8 cellular contexts compared by ENCODE assay signal in the genomic region with DNA sequence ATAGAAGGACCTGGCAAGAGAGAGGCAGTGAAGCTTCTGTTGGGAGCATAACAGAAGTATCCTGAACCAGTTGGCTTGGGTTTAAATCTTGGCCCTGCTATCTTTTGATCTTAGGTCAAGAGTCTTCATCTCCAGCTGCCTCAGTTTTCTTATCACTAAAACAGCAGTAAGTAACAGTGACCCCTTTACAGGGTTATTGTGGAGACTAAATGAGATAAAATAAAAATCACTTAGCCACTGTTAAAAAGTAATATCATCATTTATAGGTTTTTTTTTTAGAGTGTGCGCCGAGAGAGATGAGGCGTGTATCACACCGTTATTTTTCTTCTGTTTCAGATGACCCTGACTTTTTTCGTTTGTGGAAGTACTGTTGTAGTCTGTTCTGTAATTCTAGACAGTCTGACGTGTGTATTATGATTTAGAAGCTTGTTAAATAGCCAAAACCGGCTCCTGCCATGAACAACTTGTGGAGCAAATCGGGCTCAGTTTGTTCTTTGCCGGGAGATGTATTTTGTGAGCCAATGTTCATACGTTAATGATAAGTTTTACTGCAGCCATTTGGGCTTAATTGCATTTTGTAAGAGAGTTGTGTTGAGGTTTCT. TPM values are rescaled to one million over a fixed set of nuclear protein-coding genes. Genes with fewer than 3 reads are reported as not detected.
DNase-seq lines count a peak whose midpoint lies in the region; ATAC-seq and TF ChIP-seq lines count a peak whose summit lies in the region.

No MANE protein-coding gene starts in this region.

- H3K9me3 Mint-ChIP-seq in natural killer cell, result no peaks in the 10 kb centered on the region

- peak overlapping the region; percentile 99 to 100 for H3K27ac Mint-ChIP-seq in natural killer cell

- H3F3A ChIP-seq in Loucy (ENCODE audit: low read depth), result peaks cover 4% of the 10 kb centered on the region; the same call in 1 of the 2 replicates

- no peak overlapping the region for H3K27ac ChIP-seq in ectodermal cell (ENCODE audit: insufficient read depth, low read depth, low read length, poor library complexity, severe bottlenecking)

- DNase-seq in BE2C (no peak), natural killer cell (no peak), NCI-H187 treated with DMSO at 0.1 percent for 48 hours (lab: John Stamatoyannopoulos, UW) (no peak), DMS79 treated with DMSO at 0.1 percent for 48 hours (lab: John Stamatoyannopoulos, UW) (no peak)
- DNase-seq in effector CD8-positive, alpha-beta T cell (lab: John Stamatoyannopoulos, UW), result no peak

- H3K9ac ChIP-seq in Loucy (ENCODE audit: low read depth, low read length, poor library complexity, severe bottlenecking), result peak overlapping the region; percentile 97

- H3K4me3 ChIP-seq in BE2C (ENCODE audit: low read depth, low read length) (peak overlapping the region; percentile 82), Loucy (ENCODE audit: low read length, poor library complexity, severe bottlenecking) (peak overlapping the region; percentile 100), ectodermal cell (ENCODE audit: insufficient read depth, low read depth, low read length) (peak overlapping the region; percentile 74)

- ATAC-seq in natural killer cell (no peak), HG03135 (IDR thresholded peaks at IDR 0.05; ENCODE audit: unreplicated experiment) (no peak)

- no peaks in the 10 kb centered on the region for H3K36me3 Mint-ChIP-seq in natural killer cell

- H3K27me3 Mint-ChIP-seq in natural killer cell (ENCODE audit: low read depth in 2 of 2), result no peaks in the 10 kb centered on the region

- H3K4me1 Mint-ChIP-seq in natural killer cell, result peaks cover 38 to 44% of the 10 kb centered on the region in 2 donors

- peak overlapping the region; percentile 98 for H3K4me3 Mint-ChIP-seq in natural killer cell

- peaks cover 58% of the 10 kb centered on the region for H3K79me2 ChIP-seq in Loucy (ENCODE audit: insufficient read depth, low read length)

- no peaks in the 10 kb centered on the region for H3K4me1 ChIP-seq in BE2C
- H3K4me1 ChIP-seq in Loucy (ENCODE audit: insufficient read depth, low read length, poor library complexity, severe bottlenecking), result peaks cover 26% of the 10 kb centered on the region
- peaks cover 11% of the 10 kb centered on the region for H3K4me1 ChIP-seq in ectodermal cell (ENCODE audit: control insufficient read depth, insufficient read depth, low read length)

- H3K9me3 ChIP-seq in BE2C (no peaks in the 10 kb centered on the region), Loucy (ENCODE audit: insufficient read depth, low read depth, low read length) (no peaks in the 10 kb centered on the region), ectodermal cell (ENCODE audit: control insufficient read depth, low read length) (no peaks in the 10 kb centered on the region)

- WGBS in ectodermal cell, 2 experiments, result 77 to 83% methylated on average over 10 of the region's 10 CpGs

- H3K4me2 ChIP-seq in Loucy (ENCODE audit: low read depth, low read length, poor library complexity, severe bottlenecking), result peak overlapping the region; percentile 90

- H3K9me2 ChIP-seq in Loucy (replicated peaks; ENCODE audit: low read depth, low read length), result no peaks in the 10 kb centered on the region

- no peak overlapping the region for H2AFZ ChIP-seq in Loucy (ENCODE audit: low read length)

- H3K36me3 ChIP-seq in BE2C (peaks cover 5% of the 10 kb centered on the region; the same call in 1 of the 2 replicates), Loucy (ENCODE audit: insufficient read depth, low read length) (peaks cover 1% of the 10 kb centered on the region), ectodermal cell (ENCODE audit: control insufficient read depth, insufficient read depth, low read length) (peaks cover 3% of the 10 kb centered on the region)

- TF ChIP-seq CTCF in BE2C (IDR thresholded peaks at IDR 0.05; ENCODE audit: low read depth, low read length), result no peak
- no peak for TF ChIP-seq CTCF in Loucy (conservative IDR thresholded peaks at IDR 0.05; ENCODE audit: low read length)
- TF ChIP-seq CTCF in natural killer cell (IDR thresholded peaks at IDR 0.05), result no peak

- H3K27me3 ChIP-seq in BE2C (no peaks in the 10 kb centered on the region), Loucy (ENCODE audit: insufficient read depth, low read length, poor library complexity, severe bottlenecking) (no peaks in the 10 kb centered on the region), ectodermal cell (ENCODE audit: control insufficient read depth, insufficient read depth, low read length, poor library complexity, severe bottlenecking) (no peaks in the 10 kb centered on the region)

- peaks cover 48% of the 10 kb centered on the region for H4K20me1 ChIP-seq in Loucy (ENCODE audit: insufficient read depth, low read length, poor library complexity, severe bottlenecking)

- intact Hi-C loops in natural killer cell (cut with micrococcal nuclease), result loop anchor here (10.0 kb wide), 1 partner anchor 59 kb away; no protein-coding TSS in a partner anchor

RNA-seq across cellular contexts. Expression of gene THRAP3, which starts 1.2 kb away (rescaled TPM):
- polyA plus RNA-seq in BE2C (2012; ENCODE audit: insufficient read depth, insufficient read length, low read depth), result 41.9 TPM
- polyA plus RNA-seq in ectodermal cell (2013, experiment 1 of 4), result 161 TPM
- 180 TPM for polyA plus RNA-seq in ectodermal cell (2013, experiment 2 of 4)
- polyA plus RNA-seq in ectodermal cell (2013, experiment 3 of 4), result 93.9 TPM
- polyA plus RNA-seq in ectodermal cell (2013, experiment 4 of 4), result 101 TPM
- total RNA-seq in natural killer cell, result 100 to 1,000 TPM in 1 of 3 donors, 10 to 100 TPM in 2; 88.6 to 110 (median 97.4) TPM
